ENCODE assay signal across 18 cellular contexts in genomic region chr22:40300884-40301672, GRCh38. TPM values are rescaled to one million over a fixed set of nuclear protein-coding genes. Genes with fewer than 3 reads are reported as not detected.
A peak's percentile ranks its signal among the peaks of the same experiment; 100 is the strongest.
DNase-seq lines count a peak whose midpoint lies in the region; ATAC-seq, FAIRE-seq and TF ChIP-seq lines count a peak whose summit lies in the region.
"Had no signal": no experiment of that assay in that cellular context is flagged by ENCODE, and none has a peak within 500 bp of the region (broad histone marks: within the 10 kb centered on the region; RNA-seq: fewer than 3 reads in every experiment).

No MANE protein-coding gene starts in this region.

- H4K20me1 ChIP-seq in SK-N-SH (ENCODE audit: insufficient read depth): no peaks in the 10 kb centered on the region

- TF ChIP-seq POLR2A in GM12892 (IDR thresholded peaks at IDR 0.05; ENCODE audit: low read depth, low read length): no peak
- TF ChIP-seq POLR2A in lower leg skin (IDR thresholded peaks at IDR 0.05): no peak

- CTCF ChIA-PET in SK-N-SH (lab: Yijun Ruan, JAX): no interaction called here

- no peak for TF ChIP-seq CTCF in lower leg skin (IDR thresholded peaks at IDR 0.05)
- no peak for TF ChIP-seq CTCF in SK-N-SH (IDR thresholded peaks at IDR 0.05)

- peaks cover 76% of the 10 kb centered on the region for H3K36me3 Mint-ChIP-seq in activated T-helper 17 cell treated with anti-CD3 and anti-CD28 coated beads, Interleukin-2, amount 50 U/mL, for 72 hours (ENCODE audit: low read depth)

- TF ChIP-seq EP300 in SK-N-SH (IDR thresholded peaks at IDR 0.05; ENCODE audit: borderline replicate concordance in 1 of 2, low read depth in 1 of 2, low read length in 1 of 2): no peak

- no peaks in the 10 kb centered on the region for H3K27me3 Mint-ChIP-seq in activated T-helper 17 cell treated with anti-CD3 and anti-CD28 coated beads, Interleukin-2, amount 50 U/mL, for 72 hours
- H3K27me3 Mint-ChIP-seq: CD4-positive, CD25-positive, alpha-beta regulatory T cell had no signal

- peak; percentile 49 for ATAC-seq in GM19328 (IDR thresholded peaks at IDR 0.05; ENCODE audit: unreplicated experiment)
- peak; percentile 67 for ATAC-seq in HG02840 (IDR thresholded peaks at IDR 0.05; ENCODE audit: low FRiP score, unreplicated experiment)
- peak; percentile 97 for ATAC-seq in activated T-helper 17 cell treated with anti-CD3 and anti-CD28 coated beads, Interleukin-2, amount 50 U/mL, for 72 hours (replicated peaks)
- ATAC-seq in HG03342 (IDR thresholded peaks at IDR 0.05; ENCODE audit: unreplicated experiment): no peak
- ATAC-seq: foreskin keratinocyte, SK-N-SH treated with all-trans-retinoic acid at 6 μM for 48 hours had no signal

- DNase-seq in GM12892 (ENCODE audit: insufficient read length): no peak
- no peak for DNase-seq in lower leg skin (ENCODE audit: low spot score in 2 of 2)
- no peak for DNase-seq in NCI-H187 treated with DMSO at 0.1 percent for 48 hours (lab: John Stamatoyannopoulos, UW)
- no peak for DNase-seq in SK-N-SH
- DNase-seq: CD4-positive, CD25-positive, alpha-beta regulatory T cell; endodermal cell; foreskin keratinocyte; HFFc6; mesenchymal stem cell; nucleus accumbens had no signal

- intact Hi-C loops in lower leg skin (cut with DNase I; ENCODE audit: low total_unique reads): loop anchor here (5.0 kb wide), 1 partner anchor 1451 kb away; no protein-coding TSS in a partner anchor

- peaks cover 5% of the 10 kb centered on the region for H3K4me1 Mint-ChIP-seq in activated T-helper 17 cell treated with anti-CD3 and anti-CD28 coated beads, Interleukin-2, amount 50 U/mL, for 72 hours
- H3K4me1 Mint-ChIP-seq: endodermal cell had no signal

- H3K9me3 Mint-ChIP-seq in activated T-helper 17 cell treated with anti-CD3 and anti-CD28 coated beads, Interleukin-2, amount 50 U/mL, for 72 hours: no peaks in the 10 kb centered on the region
- H3K9me3 Mint-ChIP-seq: CD4-positive, CD25-positive, alpha-beta regulatory T cell; endodermal cell; HFFc6 had no signal

- H3K27ac Mint-ChIP-seq in activated T-helper 17 cell treated with anti-CD3 and anti-CD28 coated beads, Interleukin-2, amount 50 U/mL, for 72 hours: no peak overlapping the region
- H3K27ac Mint-ChIP-seq: endodermal cell, HFFc6 had no signal

- POLR2A ChIA-PET in SK-N-SH (lab: Yijun Ruan, JAX): no interaction called here

- H3K4me3 ChIP-seq in lower leg skin (ENCODE audit: low read depth, poor library complexity, severe bottlenecking) (no peak overlapping the region), SK-N-SH (ENCODE audit: low read depth in 2 of 2, low read length in 1 of 2) (no peak overlapping the region)
- H3K4me3 ChIP-seq: skin epidermis, suprapubic skin had no signal

- no peak overlapping the region for H2AFZ ChIP-seq in SK-N-SH (ENCODE audit: low read depth)

- H3K27me3 ChIP-seq in SK-N-SH (ENCODE audit: insufficient read depth): no peaks in the 10 kb centered on the region
- H3K27me3 ChIP-seq: foreskin keratinocyte, suprapubic skin had no signal

- H3K36me3 ChIP-seq in SK-N-SH (replicated peaks in 1 of 2; ENCODE audit: control insufficient read depth in 1 of 2, insufficient read depth in 2 of 2, low read length in 1 of 2): peaks cover 0 to 14% of the 10 kb centered on the region in 2 experiments

- no peaks in the 10 kb centered on the region for H3K4me1 ChIP-seq in SK-N-SH (ENCODE audit: control insufficient read depth in 1 of 2, insufficient read depth in 2 of 2, low read depth in 1 of 2, low read length in 1 of 2)
- H3K4me1 ChIP-seq: foreskin keratinocyte, suprapubic skin had no signal

- no peaks in the 10 kb centered on the region for H3K9me2 ChIP-seq in SK-N-SH

- H3K4me3 Mint-ChIP-seq in activated T-helper 17 cell treated with anti-CD3 and anti-CD28 coated beads, Interleukin-2, amount 50 U/mL, for 72 hours: peak overlapping the region; percentile 36
- H3K4me3 Mint-ChIP-seq: CD4-positive, CD25-positive, alpha-beta regulatory T cell; endodermal cell; HFFc6 had no signal

- 93 to 94% methylated on average over 10 to 11 of the region's 11 CpGs for WGBS in lower leg skin, 2 donors
- 100% methylated on average over 3 of the region's 11 CpGs for WGBS in SK-N-SH (ENCODE audit: low lambda C conversion rate)

- no peak overlapping the region for H3K9ac ChIP-seq in SK-N-SH

- no peaks in the 10 kb centered on the region for H3F3A ChIP-seq in SK-N-SH (replicated peaks; ENCODE audit: insufficient read depth)

- no peaks in the 10 kb centered on the region for H3K79me2 ChIP-seq in SK-N-SH (ENCODE audit: insufficient read depth)

- no peaks in the 10 kb centered on the region for H3K9me3 ChIP-seq in SK-N-SH
- H3K9me3 ChIP-seq: suprapubic skin had no signal

- peak; percentile 70 for FAIRE-seq in GM12892 (lab: Jason Lieb, UNC)

- no peak overlapping the region for H3K4me2 ChIP-seq in SK-N-SH

- no peak overlapping the region for H3K27ac ChIP-seq in SK-N-SH (ENCODE audit: low read depth in 2 of 2, low read length in 1 of 2)
- H3K27ac ChIP-seq: foreskin keratinocyte, skin epidermis, suprapubic skin, VCaP had no signal

- TF ChIP-seq RAD21 in SK-N-SH (IDR thresholded peaks at IDR 0.05; ENCODE audit: low read length): no peak

TF ChIP-seq in SK-N-SH, 30 proteins besides CTCF, POLR2A, EP300 and RAD21:
- TF ChIP-seq NRF1 (IDR thresholded peaks at IDR 0.05; ENCODE audit: low read depth, low read length): no peak
- TF ChIP-seq REST (IDR thresholded peaks at IDR 0.05; ENCODE audit: low read depth, low read length): no peak
- TF ChIP-seq RFX5 (IDR thresholded peaks at IDR 0.05; ENCODE audit: low read length): no peak
- no peak for TF ChIP-seq JUND (IDR thresholded peaks at IDR 0.05)
- TF ChIP-seq POLR2AphosphoS5 (IDR thresholded peaks at IDR 0.05; ENCODE audit: low read depth, low read length): no peak
- no peak for TF ChIP-seq USF2 (IDR thresholded peaks at IDR 0.05; ENCODE audit: borderline replicate concordance, low read depth, low read length)
- no peak for TF ChIP-seq RCOR1 (IDR thresholded peaks at IDR 0.05; ENCODE audit: low read length)
- TF ChIP-seq RXRA (IDR thresholded peaks at IDR 0.05; ENCODE audit: borderline replicate concordance, low read depth): no peak
- TF ChIP-seq EZH2phosphoT487 (IDR thresholded peaks at IDR 0.05; ENCODE audit: borderline replicate concordance, low read depth): no peak
- no peak for TF ChIP-seq FOXM1 (IDR thresholded peaks at IDR 0.05; ENCODE audit: low read depth)
- TF ChIP-seq NFIC (IDR thresholded peaks at IDR 0.05; ENCODE audit: borderline replicate concordance): no peak
- TF ChIP-seq FOSL2 (IDR thresholded peaks at IDR 0.05; ENCODE audit: borderline replicate concordance, low read depth): no peak
- TF ChIP-seq TEAD4 (IDR thresholded peaks at IDR 0.05; ENCODE audit: borderline replicate concordance, insufficient read depth): no peak
- no peak for TF ChIP-seq GATA2 (CRISPR knock-in tag; IDR thresholded peaks at IDR 0.05)
- TF ChIP-seq ELF1 (IDR thresholded peaks at IDR 0.05): no peak
- TF ChIP-seq SIN3A (IDR thresholded peaks at IDR 0.05; ENCODE audit: borderline replicate concordance, low read depth, low read length): no peak
- no peak for TF ChIP-seq MEF2A (IDR thresholded peaks at IDR 0.05; ENCODE audit: borderline replicate concordance, low read depth)
- TF ChIP-seq MAX (IDR thresholded peaks at IDR 0.05; ENCODE audit: low read depth): no peak
TF ChIP-seq in SK-N-SH: peak in this region for 0.

RNA-seq across cellular contexts. Expression of gene ADSL, which starts 45.2 kb away (rescaled TPM):
- 142 TPM for polyA plus RNA-seq in GM12892 (2012; ENCODE audit: missing spikeins)
- total RNA-seq in activated T-helper 17 cell treated with anti-CD3 and anti-CD28 coated beads, Interleukin-2, amount 50 U/mL, for 72 hours: 100 to 1,000 TPM in 1 of 2 donors, 10 to 100 TPM in 1; 94.6 to 157 TPM
- total RNA-seq in lower leg skin: 10 to 100 TPM; 26.7 to 49.0 (median 36.6) TPM
- polyA plus RNA-seq in SK-N-SH (2012; rRNA removed): 79.7 and 99.1 TPM in 2 replicates
- polyA plus RNA-seq in SK-N-SH (2012; cell fraction: cytosol; rRNA removed): 74.0 and 89.9 TPM in 2 replicates
- 87.8 and 113 TPM in 2 replicates for polyA plus RNA-seq in SK-N-SH (2012; cell fraction: nucleus; rRNA removed)
